ENCODE assay signal across 1 cellular context in genomic region chr5:58491216-58491892, GRCh38.
TF ChIP-seq lines count a peak whose summit lies in the region.

GAPT (plus strand) TSS chr5:58491435; CDS start chr5:58494537, 3,102 bp downstream.

TF ChIP-seq in WTC11, 78 proteins besides CTCF, POLR2A, EP300 and RAD21 (continued from another document):
- TF ChIP-seq CDX4 (CRISPR knock-in tag; IDR thresholded peaks at IDR 0.05; ENCODE audit: borderline replicate concordance): no peak
